Comparison of ENCODE assay signal across 18 cellular contexts in the genomic region with DNA sequence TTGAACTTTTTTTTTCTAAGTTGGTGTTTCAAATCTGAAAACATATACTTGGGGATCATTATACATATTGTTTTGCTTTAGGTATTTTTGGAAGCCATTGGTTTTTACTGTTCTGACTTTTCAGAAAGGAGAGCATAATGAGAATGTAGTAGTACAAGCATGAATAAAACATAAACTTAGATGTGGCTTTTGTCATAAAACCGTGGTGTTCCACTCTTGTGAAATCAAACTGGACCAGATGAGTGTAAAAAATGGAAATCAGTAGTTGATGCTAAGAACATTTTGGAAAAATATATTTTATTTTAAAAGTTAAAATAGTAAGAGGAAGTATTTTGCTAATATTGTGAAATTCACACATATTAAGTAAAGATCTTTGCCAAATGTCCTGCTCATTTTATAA.
"Had no signal": no experiment of that assay in that cellular context is flagged by ENCODE, and none has a peak within 500 bp of the region (broad histone marks: within the 10 kb centered on the region; RNA-seq: fewer than 3 reads in every experiment).

No MANE protein-coding gene starts in this region.

- H3K27ac ChIP-seq: SJCRH30 had no signal

- H3K4me1 ChIP-seq: SJCRH30 had no signal

- DNase-seq: KBM-7, MM.1S, NCI-H1092 treated with DMSO at 0.1 percent for 48 hours, NCI-H1436, NCI-H187, NCI-H2029, NCI-H2081 treated with DMSO at 0.1 percent for 48 hours, NCI-H2171, NCI-H226, NCI-H446, NCI-H510A, NCI-H524 treated with DMSO at 0.1 percent for 48 hours, NCI-H69, NCI-H774, SHP77 treated with DMSO at 0.1 percent for 48 hours, SJCRH30 had no signal

- H3K4me3 ChIP-seq: SJCRH30 had no signal

- H3K36me3 ChIP-seq: SJCRH30 had no signal

- H3K9me3 ChIP-seq: SJCRH30 had no signal

- H3K27me3 ChIP-seq: SJCRH30 had no signal

- ATAC-seq: Right ventricle myocardium inferior, SK-N-SH treated with all-trans-retinoic acid at 6 μM for 48 hours had no signal
